ENCODE assay signal across 13 cellular contexts in the genomic region with DNA sequence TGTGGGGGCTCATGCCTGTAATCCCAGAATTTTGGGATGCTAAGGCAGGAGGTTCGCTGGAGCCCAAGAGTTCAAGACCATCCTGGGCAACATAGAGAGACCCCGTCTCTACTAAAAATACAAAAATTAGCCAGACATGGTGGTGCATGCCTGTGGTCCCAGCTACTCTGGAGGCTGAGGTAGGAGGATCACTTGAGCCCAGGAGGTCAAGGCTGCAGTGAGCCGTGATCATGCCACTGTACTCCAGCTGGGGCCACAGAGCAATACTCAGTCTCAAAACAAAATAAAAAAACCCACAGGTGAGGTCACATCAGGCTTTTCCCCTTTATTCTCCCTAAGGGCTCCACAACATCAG. TPM values are rescaled to one million over a fixed set of nuclear protein-coding genes. Genes with fewer than 3 reads are reported as not detected.
"Had no signal": no experiment of that assay in that cellular context is flagged by ENCODE, and none has a peak within 500 bp of the region (broad histone marks: within the 10 kb centered on the region; RNA-seq: fewer than 3 reads in every experiment).

No MANE protein-coding gene starts in this region.

RNA-seq across cellular contexts. Expression of gene RIPOR3, which starts 15.0 kb away (rescaled TPM):
- total RNA-seq: activated CD4-positive, alpha-beta memory T cell treated with anti-CD3 and anti-CD28 coated beads for 36 hours; activated CD4-positive, alpha-beta T cell treated with anti-CD3 and anti-CD28 coated beads for 36 hours; activated CD4-positive, alpha-beta T cell treated with anti-CD3 and anti-CD28 coated beads, Interleukin-2, amount 10 ng/mL, durations not matched to agents 24 days and 14 days; activated CD8-positive, alpha-beta memory T cell treated with anti-CD3 and anti-CD28 coated beads for 36 hours; activated CD8-positive, alpha-beta memory T cell treated with anti-CD3 and anti-CD28 coated beads, Interleukin-2, amount 10 ng/mL, durations not matched to agents 7 days and 5 days; activated CD8-positive, alpha-beta T cell treated with anti-CD3 and anti-CD28 coated beads, Interleukin-2, amount 10 ng/mL, durations not matched to agents 7 days and 5 days; activated naive CD4-positive, alpha-beta T cell treated with anti-CD3 and anti-CD28 coated beads for 36 hours; activated naive CD8-positive, alpha-beta T cell treated with anti-CD3 and anti-CD28 coated beads for 36 hours; activated T-helper 1 cell treated with anti-CD3 and anti-CD28 coated beads, Interleukin-12 subunit alpha, Interleukin-12 subunit beta, Interleukin-2, Interleukin-4 antibody, amounts not matched to agents 30 ng/mL and 10 ng/mL and 1 ng/mL, durations not matched to agents 14 hours and 24 hours and 36 hours; activated T-helper 2 cell treated with anti-CD3 and anti-CD28 coated beads, Interferon-gamma antibody, Interleukin-2, Interleukin-4, amounts not matched to agents 10 μg/mL and 5 μg/mL and 100 μg/mL, durations not matched to agents 14 hours and 24 hours and 36 hours; dermis microvascular lymphatic vessel endothelial cell; endothelial cell of umbilical vein; T-helper 1 cell treated with Interleukin-12 subunit alpha and Interleukin-12 subunit beta and Interleukin-4 antibody, amounts not matched to agents 30 ng/mL and 1 ng/mL, for 36 hours had no signal
- polyA plus RNA-seq: endothelial cell of umbilical vein had no signal

RNA-seq across cellular contexts. Expression of gene PARD6B, which starts 55.0 kb away (rescaled TPM):
- total RNA-seq: endothelial cell of umbilical vein had no signal
